In genomic region chr17:34981538-34982241, GRCh38 we compare ENCODE assay signal across 8 cellular contexts. TPM values are rescaled to one million over a fixed set of nuclear protein-coding genes. Genes with fewer than 3 reads are reported as not detected.
DNase-seq lines count a peak whose midpoint lies in the region; ATAC-seq and TF ChIP-seq lines count a peak whose summit lies in the region.

No MANE protein-coding gene starts in this region.

- ATAC-seq in T-helper 17 cell: no peak
- no peak for ATAC-seq in HG02884 (IDR thresholded peaks at IDR 0.05; ENCODE audit: unreplicated experiment)

- H3K36me3 Mint-ChIP-seq in T-helper 17 cell (ENCODE audit: low read depth): peaks cover 5% of the 10 kb centered on the region

- H3K27me3 Mint-ChIP-seq in T-helper 17 cell: no peaks in the 10 kb centered on the region

- peak; percentile 41 for DNase-seq in A172 (ENCODE audit: low spot score)
- no peak for DNase-seq in GM12865 (ENCODE audit: low read depth)
- no peak for DNase-seq in T-helper 17 cell
- DNase-seq in fibroblast of the aortic adventitia (ENCODE audit: low read depth): peak; percentile 28
- no peak for DNase-seq in skeletal muscle cell (ENCODE audit: low read depth)
- no peak for DNase-seq in mesenteric fat pad (ENCODE audit: low spot score)
- no peak for DNase-seq in T-helper 9 cell

- H3K4me3 Mint-ChIP-seq in T-helper 17 cell: peak overlapping the region; percentile 92

- TF ChIP-seq CTCF in GM12865 (IDR thresholded peaks at IDR 0.05; ENCODE audit: insufficient read depth, low read depth, low read length, missing control alignments) (no peak), fibroblast of the aortic adventitia (IDR thresholded peaks at IDR 0.05; ENCODE audit: insufficient read depth, low read length) (no peak)

- H3K27ac Mint-ChIP-seq in T-helper 17 cell: peak overlapping the region; percentile 97

- H3K4me1 Mint-ChIP-seq in T-helper 17 cell: peaks cover 35% of the 10 kb centered on the region

- peak overlapping the region; percentile 93 for H3K4me3 ChIP-seq in GM12865 (ENCODE audit: low read depth, low read length)
- H3K4me3 ChIP-seq in fibroblast of the aortic adventitia (ENCODE audit: low read depth, low read length): peak overlapping the region; percentile 76
- H3K4me3 ChIP-seq in skeletal muscle cell (ENCODE audit: low read depth, low read length): peak overlapping the region; percentile 79

- no peaks in the 10 kb centered on the region for H3K9me3 ChIP-seq in T-helper 17 cell (ENCODE audit: control insufficient read depth, low read length, poor library complexity, severe bottlenecking)

RNA-seq across cellular contexts. Expression of gene LIG3, which starts 1.4 kb away (rescaled TPM):
- total RNA-seq in A172 (2014; rRNA removed; shearing (Covaris generic)): 41.5 and 52.0 TPM in 2 replicates
- total RNA-seq in T-helper 17 cell: 10 to 100 TPM; 43.1 to 48.7 TPM
- total RNA-seq in fibroblast of the aortic adventitia (ENCODE audit: low replicate concordance): 9.2 and 31.0 TPM in 2 replicates
- total RNA-seq in mesenteric fat pad: 24.0 TPM

RNA-seq across cellular contexts. Expression of gene ZNF830, which starts 20.4 kb away (rescaled TPM):
- 17.6 and 25.4 TPM in 2 replicates for total RNA-seq in A172 (2014; rRNA removed; shearing (Covaris generic))
- total RNA-seq in T-helper 17 cell (10 to 100 TPM; 28.0 to 33.3 TPM), fibroblast of the aortic adventitia (ENCODE audit: low replicate concordance) (10.5 and 94.8 TPM in 2 replicates), mesenteric fat pad (8.7 TPM)

RNA-seq across cellular contexts. Expression of gene CCT6B, which starts 20.4 kb away (rescaled TPM):
- 4.5 and 5.0 TPM in 2 replicates for total RNA-seq in A172 (2014; rRNA removed; shearing (Covaris generic))
- total RNA-seq in T-helper 17 cell (1 to 10 TPM; 3.5 to 5.1 TPM), fibroblast of the aortic adventitia (ENCODE audit: low replicate concordance) (3.2 and 12.0 TPM in 2 replicates), mesenteric fat pad (2.0 TPM)

Comparison
In these comparisons a context has a peak if more than half of its experiments do, and no peak if none do; other contexts are left out.
1. DNase-seq: peak in A172 (single experiment) and fibroblast of the aortic adventitia (single experiment); none in GM12865 (single experiment), T-helper 17 cell (0 of 3), skeletal muscle cell (single experiment), mesenteric fat pad (single experiment) and T-helper 9 cell (single experiment).
2. Peak in every context shown above with its lines, with median percentiles within 50 percentile points of each other: H3K4me3 ChIP-seq.